Comparison of ENCODE assay signal across 1 cellular context in the genomic region with DNA sequence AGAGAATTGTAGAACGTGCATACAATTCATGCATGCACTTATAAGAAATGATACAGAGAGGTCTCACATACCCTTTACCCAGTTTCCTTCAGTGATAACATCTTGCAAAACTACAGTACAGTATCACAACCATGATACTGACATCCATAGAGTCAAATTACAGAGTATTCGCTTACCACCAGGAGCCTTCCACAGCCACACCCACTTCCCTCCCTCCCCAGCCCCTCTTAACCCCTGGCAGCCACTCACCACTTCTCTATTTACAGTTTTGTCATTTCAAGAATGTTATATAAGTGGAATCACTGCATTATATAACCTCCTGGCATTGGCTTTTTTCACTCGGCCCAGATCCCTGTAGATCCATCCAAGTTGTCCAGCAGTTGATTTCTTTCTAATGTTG.
TF ChIP-seq lines count a peak whose summit lies in the region.

No MANE protein-coding gene starts in this region.

TF ChIP-seq in GM23338, 12 proteins besides CTCF, POLR2A, EP300 and RAD21 (continued from another document):
- TF ChIP-seq ZNF462 (CRISPR knock-in tag; IDR thresholded peaks at IDR 0.05) (no peak), ZNF331 (CRISPR knock-in tag; IDR thresholded peaks at IDR 0.05; ENCODE audit: low read depth) (no peak), ZNF114 (CRISPR knock-in tag; IDR thresholded peaks at IDR 0.05) (no peak)
